ENCODE assay signal across 27 cellular contexts in the genomic region with DNA sequence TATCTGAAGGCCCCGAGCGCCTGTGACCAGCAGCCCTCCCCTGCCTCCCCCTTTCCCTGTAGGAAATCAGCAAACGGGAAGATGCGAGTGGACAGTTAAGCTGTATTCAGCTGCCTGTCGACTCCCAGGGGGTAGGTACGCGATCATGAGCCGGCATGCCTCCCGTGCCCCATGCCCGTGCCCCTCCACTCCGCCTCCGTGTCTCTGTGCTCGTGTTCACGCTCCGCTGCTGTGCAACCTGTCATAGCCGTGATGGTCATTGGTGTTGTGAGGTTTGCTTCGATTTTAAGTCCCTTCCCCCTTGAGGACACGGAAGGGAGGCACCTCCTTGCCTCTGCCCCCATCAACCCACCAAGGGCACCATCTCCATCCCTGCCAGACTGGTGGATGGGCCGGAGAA. TPM values are rescaled to one million over a fixed set of nuclear protein-coding genes. Genes with fewer than 3 reads are reported as not detected.
"Had no signal": no experiment of that assay in that cellular context is flagged by ENCODE, and none has a peak within 500 bp of the region (broad histone marks: within the 10 kb centered on the region; RNA-seq: fewer than 3 reads in every experiment).

No MANE protein-coding gene starts in this region.

- H3K4me3 ChIP-seq: cardiac muscle cell, MG63, SK-N-MC had no signal

- H3K36me3 Mint-ChIP-seq: activated naive CD8-positive, alpha-beta T cell had no signal

- H3K4me1 Mint-ChIP-seq: activated CD4-positive, alpha-beta T cell treated with anti-CD3 and anti-CD28 coated beads, Interleukin-2, amount 10 ng/mL, durations not matched to agents 24 days and 14 days; activated T-helper 17 cell treated with anti-CD3 and anti-CD28 coated beads, Interleukin-2, amount 50 U/mL, for 72 hours had no signal

- H3K27ac Mint-ChIP-seq: activated B cell treated with CpG ODN at 0.5 μM for 24 hours; activated CD4-positive, alpha-beta T cell treated with anti-CD3 and anti-CD28 coated beads, Interleukin-2, amount 10 ng/mL, durations not matched to agents 24 days and 14 days; activated naive CD4-positive, alpha-beta T cell treated with anti-CD3 and anti-CD28 coated beads for 36 hours; activated naive CD8-positive, alpha-beta T cell; activated T-helper 17 cell treated with anti-CD3 and anti-CD28 coated beads, Interleukin-2, amount 50 U/mL, for 72 hours had no signal

- H3K27me3 Mint-ChIP-seq: activated CD4-positive, alpha-beta T cell treated with anti-CD3 and anti-CD28 coated beads, Interleukin-2, amount 10 ng/mL, durations not matched to agents 24 days and 14 days; activated naive CD8-positive, alpha-beta T cell; activated T-helper 17 cell treated with anti-CD3 and anti-CD28 coated beads, Interleukin-2, amount 50 U/mL, for 72 hours had no signal

- H3K36me3 ChIP-seq: brain microvascular endothelial cell, cardiac muscle cell, MG63 had no signal

- H3K27ac ChIP-seq: brain microvascular endothelial cell had no signal

- H3K27me3 ChIP-seq: cardiac muscle cell, MG63 had no signal

- H3K9me3 Mint-ChIP-seq: activated B cell treated with CpG ODN at 0.5 μM for 24 hours; activated CD4-positive, alpha-beta T cell treated with anti-CD3 and anti-CD28 coated beads, Interleukin-2, amount 10 ng/mL, durations not matched to agents 24 days and 14 days; activated naive CD4-positive, alpha-beta T cell treated with anti-CD3 and anti-CD28 coated beads for 36 hours; activated T-helper 17 cell treated with anti-CD3 and anti-CD28 coated beads, Interleukin-2, amount 50 U/mL, for 72 hours had no signal

- H3K9me3 ChIP-seq: MG63 had no signal

- H3K4me3 Mint-ChIP-seq: activated B cell treated with CpG ODN at 0.5 μM for 24 hours; activated CD4-positive, alpha-beta T cell treated with anti-CD3 and anti-CD28 coated beads, Interleukin-2, amount 10 ng/mL, durations not matched to agents 24 days and 14 days; activated naive CD4-positive, alpha-beta T cell treated with anti-CD3 and anti-CD28 coated beads for 36 hours; activated naive CD8-positive, alpha-beta T cell; activated T-helper 17 cell treated with anti-CD3 and anti-CD28 coated beads, Interleukin-2, amount 50 U/mL, for 72 hours had no signal

- DNase-seq: activated B cell treated with CpG ODN at 0.5 μM for 24 hours; activated CD4-positive, alpha-beta T cell treated with anti-CD3 and anti-CD28 coated beads for 1 hour; activated CD4-positive, alpha-beta T cell treated with anti-CD3 and anti-CD28 coated beads, Interleukin-2, amount 10 ng/mL, durations not matched to agents 24 days and 14 days; activated CD4-positive, alpha-beta T cell treated with anti-CD3 and anti-CD28 coated beads, Interleukin-2, amount 50 U/mL, for 48 hours; activated CD8-positive, alpha-beta memory T cell treated with anti-CD3 and anti-CD28 coated beads for 24 hours; activated gamma-delta T cell; activated naive CD4-positive, alpha-beta T cell treated with anti-CD3 and anti-CD28 coated beads for 36 hours; activated T-cell treated with anti-CD3 and anti-CD28 coated beads, Interleukin-2, amount 50 U/mL, for 48 hours; amygdala; brain microvascular endothelial cell; MG63; NCI-H1092 treated with DMSO at 0.1 percent for 48 hours; NCI-H1436 treated with DMSO at 0.1 percent for 48 hours; NCI-H187; NCI-H2081; NCI-H2171; NCI-H345; NCI-H510A; NCI-H526 treated with DMSO at 0.1 percent for 48 hours; OCI-M1; RPMI8226; T-helper 1 cell had no signal

RNA-seq across cellular contexts. Expression of gene CACNA1G, which starts 34.4 kb away (rescaled TPM):
- total RNA-seq: T-helper 2 cell treated with Interferon-gamma antibody and Interleukin-4, amounts not matched to agents 100 ng/mL and 5 ng/mL, for 36 hours had no signal

RNA-seq across cellular contexts. Expression of gene ABCC3, which starts 39.8 kb away (rescaled TPM):
- total RNA-seq: activated CD4-positive, alpha-beta T cell treated with anti-CD3 and anti-CD28 coated beads, Interleukin-2, amount 10 ng/mL, durations not matched to agents 24 days and 14 days; activated naive CD4-positive, alpha-beta T cell treated with anti-CD3 and anti-CD28 coated beads for 36 hours; cardiac muscle cell; T-helper 2 cell treated with Interferon-gamma antibody and Interleukin-4, amounts not matched to agents 100 ng/mL and 5 ng/mL, for 36 hours had no signal
